Comparison of ENCODE assay signal across 8 cellular contexts in the genomic region with DNA sequence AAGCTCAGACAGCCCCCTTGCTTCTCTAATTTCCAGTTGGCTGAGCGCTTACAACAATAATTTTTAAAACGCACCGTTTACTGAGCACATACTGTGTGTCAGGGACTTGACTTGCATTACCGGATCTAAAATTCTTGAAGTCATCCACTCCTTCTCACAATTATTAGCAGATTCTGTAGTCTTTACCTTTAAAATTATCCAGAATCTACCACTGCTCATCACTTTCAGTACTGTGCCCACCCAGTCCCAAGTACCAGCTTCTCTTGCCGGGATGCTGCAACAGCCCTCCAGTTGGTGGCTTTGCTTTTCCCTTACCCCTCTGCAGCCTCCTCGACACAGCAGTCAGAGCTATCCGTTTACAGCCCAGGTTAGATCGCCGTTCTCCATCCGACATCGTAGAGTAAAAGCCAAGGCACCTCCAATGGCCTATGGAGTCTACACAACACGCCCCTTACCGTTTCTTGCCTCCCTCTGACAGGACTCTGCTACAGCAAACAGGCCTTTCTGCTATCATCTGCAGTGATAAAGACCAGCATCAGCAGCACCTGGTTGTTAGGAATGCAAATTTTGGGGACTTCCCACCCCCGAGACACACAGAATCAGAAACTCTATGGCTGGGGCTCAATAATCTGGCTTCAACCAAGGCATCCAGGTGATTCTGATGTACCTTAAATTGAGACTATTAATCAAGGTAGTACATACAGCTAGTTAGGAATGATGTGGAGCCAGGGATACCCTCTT.
DNase-seq lines count a peak whose midpoint lies in the region; ATAC-seq, FAIRE-seq and TF ChIP-seq lines count a peak whose summit lies in the region.

No MANE protein-coding gene starts in this region.

- no peak for FAIRE-seq in HTR-8/SVneo (lab: Jason Lieb, UNC)

- H3K9me3 ChIP-seq in lower lobe of right lung (no peaks in the 10 kb centered on the region), upper lobe of right lung (no peaks in the 10 kb centered on the region)

- ATAC-seq in HG03159 (IDR thresholded peaks at IDR 0.05; ENCODE audit: unreplicated experiment), result peak; percentile 36
- no peak for ATAC-seq in lower lobe of right lung
- no peak for ATAC-seq in upper lobe of right lung

- no peaks in the 10 kb centered on the region for H3K27me3 ChIP-seq in lower lobe of right lung (ENCODE audit: low read depth)
- no peaks in the 10 kb centered on the region for H3K27me3 ChIP-seq in upper lobe of right lung

- in situ Hi-C loops in astrocyte of the spinal cord (cut with HindIII; ENCODE audit: low sequenced_read_pairs), result no loop called here

- intact Hi-C loops in lower lobe of right lung (cut with DNase I) (no loop called here), upper lobe of right lung (cut with DNase I) (no loop called here)

- TF ChIP-seq CTCF in astrocyte of the spinal cord (IDR thresholded peaks at IDR 0.05; ENCODE audit: low read depth, low read length) (no peak), lower lobe of right lung (IDR thresholded peaks at IDR 0.05) (no peak), upper lobe of right lung (IDR thresholded peaks at IDR 0.05) (no peak)

- H3K27ac ChIP-seq in lower lobe of right lung, result peak overlapping the region; percentile 90
- H3K27ac ChIP-seq in upper lobe of right lung, result peak overlapping the region; percentile 83

- peak overlapping the region; percentile 50; the same call in 1 of the 2 replicates for H3K4me3 ChIP-seq in GM08714 (ENCODE audit: low read length)
- H3K4me3 ChIP-seq in astrocyte of the spinal cord (ENCODE audit: low read depth, low read length), result peak overlapping the region; percentile 55
- peak overlapping the region; percentile 61 for H3K4me3 ChIP-seq in lower lobe of right lung
- peak overlapping the region; percentile 57 for H3K4me3 ChIP-seq in upper lobe of right lung

- DNase-seq in astrocyte of the spinal cord (ENCODE audit: low read depth, low spot score), result no peak
- no peak for DNase-seq in lower lobe of right lung
- DNase-seq in upper lobe of right lung, result no peak
- DNase-seq in stimulated activated CD4-positive, alpha-beta T cell treated with anti-CD3 and anti-CD28 coated beads, Interleukin-2, amount 100 ng/mL, for 48 hours, result no peak
- no peak for DNase-seq in stimulated activated CD4-positive, alpha-beta T cell treated with anti-CD3 and anti-CD28 coated beads, Interleukin-12 subunit alpha, Interleukin-12 subunit beta, amount 100 ng/mL, for 4 hours
- no peak for DNase-seq in HTR-8/SVneo (ENCODE audit: insufficient read length, low spot score)

- H3K4me1 ChIP-seq in lower lobe of right lung, result peaks cover 21% of the 10 kb centered on the region
- H3K4me1 ChIP-seq in upper lobe of right lung, result peaks cover 16% of the 10 kb centered on the region

- H3K36me3 ChIP-seq in lower lobe of right lung (no peaks in the 10 kb centered on the region), upper lobe of right lung (no peaks in the 10 kb centered on the region)
